ENCODE assay signal across 19 cellular contexts in genomic region chr12:52245259-52245961, GRCh38. TPM values are rescaled to one million over a fixed set of nuclear protein-coding genes. Genes with fewer than 3 reads are reported as not detected.
DNase-seq lines count a peak whose midpoint lies in the region; ATAC-seq, FAIRE-seq and TF ChIP-seq lines count a peak whose summit lies in the region.
"Had no signal": no experiment of that assay in that cellular context is flagged by ENCODE, and none has a peak within 500 bp of the region (broad histone marks: within the 10 kb centered on the region; RNA-seq: fewer than 3 reads in every experiment).

No MANE protein-coding gene starts in this region.

- H3K23me2 ChIP-seq in H1 (ENCODE audit: low read depth, low read length), result peaks cover 3% of the 10 kb centered on the region; the same call in 1 of the 2 replicates

- no peak for FAIRE-seq in H1 (lab: Jason Lieb, UNC)
- no peak for FAIRE-seq in HTR-8/SVneo (lab: Jason Lieb, UNC)

- H2BK15ac ChIP-seq in H1 (ENCODE audit: low read length), result no peak overlapping the region

- H4K5ac ChIP-seq in H1 (ENCODE audit: insufficient read length, low read depth, low read length), result no peak overlapping the region

- H3K23ac ChIP-seq in H1 (ENCODE audit: insufficient read length), result no peak overlapping the region

- no peak overlapping the region for H3K4ac ChIP-seq in H1 (replicated peaks; ENCODE audit: insufficient read length, low read depth, low read length)

- peaks cover 58% of the 10 kb centered on the region for H4K20me1 ChIP-seq in PC-9 (ENCODE audit: insufficient read depth)
- no peaks in the 10 kb centered on the region for H4K20me1 ChIP-seq in H1 (replicated peaks in 1 of 2; ENCODE audit: control insufficient read depth in 1 of 2, insufficient read depth in 2 of 2, low read length in 2 of 2)

- H3K79me2 ChIP-seq in PC-9 (ENCODE audit: low read depth), result peaks cover 17% of the 10 kb centered on the region
- no peaks in the 10 kb centered on the region for H3K79me2 ChIP-seq in H1 (ENCODE audit: control insufficient read depth in 1 of 2, insufficient read depth in 2 of 2, low read length in 2 of 2)

- no peak overlapping the region for H2BK12ac ChIP-seq in H1 (ENCODE audit: low read depth, low read length)

- peak overlapping the region; percentile 73 for H3K27ac Mint-ChIP-seq in stimulated activated naive CD8-positive, alpha-beta T cell treated with anti-CD3 and anti-CD28 coated beads, Interleukin-15, Interleukin-2, amounts not matched to agents 100 ng/mL and 50 ng/mL, for 24 hours
- H3K27ac Mint-ChIP-seq: activated naive CD4-positive, alpha-beta T cell treated with anti-CD3 and anti-CD28 coated beads for 36 hours; CD4-positive, alpha-beta T cell had no signal

- no peak overlapping the region for H2BK5ac ChIP-seq in H1 (ENCODE audit: low read depth, low read length)

- H3K9me3 Mint-ChIP-seq in stimulated activated naive CD8-positive, alpha-beta T cell treated with anti-CD3 and anti-CD28 coated beads, Interleukin-15, Interleukin-2, amounts not matched to agents 100 ng/mL and 50 ng/mL, for 24 hours, result no peaks in the 10 kb centered on the region
- H3K9me3 Mint-ChIP-seq: activated naive CD4-positive, alpha-beta T cell treated with anti-CD3 and anti-CD28 coated beads for 36 hours; CD4-positive, alpha-beta T cell; central memory CD8-positive, alpha-beta T cell; HFFc6; T-cell had no signal

- H3K4me1 ChIP-seq in PC-9 (replicated peaks; ENCODE audit: insufficient read depth) (peaks cover 88% of the 10 kb centered on the region), H1 (replicated peaks in 1 of 4; ENCODE audit: control insufficient read depth in 3 of 4, insufficient read depth in 4 of 4, low read length in 3 of 4) (peaks cover 0 to 12% (median 5%) of the 10 kb centered on the region in 4 experiments; a peak in 5 of 7 replicates)

- 0 out of 4 replicates have a peak, but pooled peaks of 1 of the 2 experiments have one; percentile 2 for TF ChIP-seq RAD21 in H1 (IDR thresholded peaks at IDR 0.05 in 1 of 2, conservative IDR thresholded peaks at IDR 0.05 in 1 of 2; ENCODE audit: low read depth in 2 of 2, low read length in 2 of 2)

- H3K27ac ChIP-seq in PC-9 (peak overlapping the region; percentile 90), H1 (ENCODE audit: low read depth, low read length) (no peak overlapping the region)

- POLR2A ChIA-PET in PC-9 (lab: Charles Lee; ENCODE audit: unreplicated experiment) (interaction anchor here (0.6 to 3.3 kb wide), 5 partner anchors 34 to 724 kb away, joined by 3 to 34 read pairs (median 4); no protein-coding TSS in a partner anchor), H1 (lab: Charles Lee; ENCODE audit: partially characterized antibody) (interaction anchor here (1.4 to 1.5 kb wide), 2 partner anchors 11 to 15 kb away, joined by 3 read pairs; no protein-coding TSS in a partner anchor)

- peaks cover 97% of the 10 kb centered on the region for H3F3A ChIP-seq in PC-9 (ENCODE audit: insufficient read depth, low read depth)

- peaks cover 71% of the 10 kb centered on the region for H3K36me3 ChIP-seq in PC-9 (ENCODE audit: low read depth)
- H3K36me3 ChIP-seq in H1 (ENCODE audit: control insufficient read depth in 2 of 4, insufficient read depth in 4 of 4, low read length in 3 of 4), result no peaks in the 10 kb centered on the region

- H3K9me3 ChIP-seq in PC-9 (ENCODE audit: insufficient read depth, low read depth) (no peaks in the 10 kb centered on the region), H1 (ENCODE audit: insufficient read depth in 2 of 2, low read depth in 1 of 2, low read length in 1 of 2) (no peaks in the 10 kb centered on the region)

- no peak overlapping the region for H3K14ac ChIP-seq in H1 (ENCODE audit: insufficient read length)

- peak overlapping the region; percentile 59 for H3K4me2 ChIP-seq in PC-9
- H3K4me2 ChIP-seq in H1 (ENCODE audit: insufficient read depth in 1 of 2, low read depth in 2 of 2, low read length in 2 of 2), result no peak overlapping the region

- CTCF ChIA-PET in PC-9 (lab: Charles Lee) (interaction anchor here (0.7 to 2.6 kb wide), 3 partner anchors 34 to 82 kb away, joined by 3 to 23 read pairs (median 5); no protein-coding TSS in a partner anchor), H1 (lab: Charles Lee; ENCODE audit: partially characterized antibody) (interaction anchor here (0.7 to 17.6 kb wide), 15 partner anchors 7 to 176 kb away, joined by 3 to 151 read pairs (median 6); partner anchors contain the start of gene ATG101)

- BruUV-seq in PC-9 (replicated peaks; lab: Mats Ljungman, UMichigan), result no TSS peak

- no peak for ATAC-seq in stimulated activated naive CD8-positive, alpha-beta T cell treated with anti-CD3 and anti-CD28 coated beads, Interleukin-15, Interleukin-2, amounts not matched to agents 100 U/mL and 50 U/mL, for 24 hours
- ATAC-seq in GM19328 (IDR thresholded peaks at IDR 0.05; ENCODE audit: unreplicated experiment), result no peak

- no peak overlapping the region for H4K8ac ChIP-seq in H1 (ENCODE audit: extremely low read depth, insufficient read depth, low read length)

- peaks cover 46% of the 10 kb centered on the region for H3K4me1 Mint-ChIP-seq in stimulated activated naive CD8-positive, alpha-beta T cell treated with anti-CD3 and anti-CD28 coated beads, Interleukin-15, Interleukin-2, amounts not matched to agents 100 ng/mL and 50 ng/mL, for 24 hours (ENCODE audit: low read depth)

- H3K9me2 ChIP-seq in PC-9 (ENCODE audit: insufficient read depth), result no peaks in the 10 kb centered on the region

- TF ChIP-seq EP300 in H1 (IDR thresholded peaks at IDR 0.05; ENCODE audit: borderline replicate concordance in 1 of 2, low read depth in 2 of 2, low read length in 2 of 2), result no peak

- TF ChIP-seq CTCF in PC-9 (conservative IDR thresholded peaks at IDR 0.05), result no peak
- peak in 2 of 3 experiments; percentile 9 to 18; a peak in 1 of 4 replicates for TF ChIP-seq CTCF in H1 (IDR thresholded peaks at IDR 0.05; ENCODE audit: control extremely low read depth in 1 of 3, insufficient read depth in 1 of 3, low read depth in 1 of 3, low read length in 3 of 3)

- WGBS in H1 (ENCODE audit: extremely low coverage in 1 of 2, insufficient coverage in 1 of 2, insufficient read length in 1 of 2, insufficient replicate concordance in 2 of 2, low coverage in 1 of 2, low lambda C conversion rate in 2 of 2, missing lambda C conversion rate in 1 of 2), 2 experiments, result 87% methylated on average over 20 of the region's 20 CpGs; no CpG with 5 or more reads in 1 of the 2 experiments

- intact Hi-C loops in PC-9 (cut with micrococcal nuclease; ENCODE audit: unreplicated experiment), result loop anchor here (2.0 kb wide), 3 partner anchors 33 to 81 kb away; no protein-coding TSS in a partner anchor

- TF ChIP-seq POLR2A in H1 (IDR thresholded peaks at IDR 0.05; ENCODE audit: control extremely low read depth in 1 of 2, low read depth in 2 of 2, low read length in 2 of 2), result no peak

- H3K18ac ChIP-seq in H1 (ENCODE audit: extremely low read depth, low read length), result no peak overlapping the region

- no peak for DNase-seq in stimulated activated naive CD8-positive, alpha-beta T cell treated with anti-CD3 and anti-CD28 coated beads, Interleukin-15, Interleukin-2, amounts not matched to agents 100 U/mL and 50 U/mL, for 24 hours
- DNase-seq in PC-9 (peak in 1 of 2 experiments; percentile 55), H1 (ENCODE audit: low read depth in 1 of 2, low spot score in 2 of 2) (no peak), HTR-8/SVneo (ENCODE audit: insufficient read length, low spot score) (no peak), H4 (ENCODE audit: low spot score) (no peak), NCI-H146 treated with DMSO at 0.1 percent for 48 hours (lab: John Stamatoyannopoulos, UW; ENCODE audit: unreplicated experiment) (no peak)
- DNase-seq: activated CD4-positive, alpha-beta T cell treated with anti-CD3 and anti-CD28 coated beads, Interleukin-2, amount 50 U/mL, for 4 hours; activated naive CD4-positive, alpha-beta T cell treated with anti-CD3 and anti-CD28 coated beads for 36 hours; CD4-positive, alpha-beta T cell; head of caudate nucleus; HFFc6; MM.1S; retina; stimulated activated CD4-positive, alpha-beta T cell treated with anti-CD3 and anti-CD28 coated beads, Interleukin-4, amount 100 ng/mL, for 24 hours; stimulated activated naive CD4-positive, alpha-beta T cell treated with Interleukin-2 at 50 U/mL for 16 hours; T-cell had no signal

- H2BK20ac ChIP-seq in H1 (ENCODE audit: low read length), result no peak overlapping the region

- no peak overlapping the region for H3K9ac ChIP-seq in H1 (replicated peaks in 1 of 4; ENCODE audit: extremely low read depth in 1 of 4, low read depth in 3 of 4, low read length in 3 of 4)

- no peak overlapping the region for H3K4me3 Mint-ChIP-seq in stimulated activated naive CD8-positive, alpha-beta T cell treated with anti-CD3 and anti-CD28 coated beads, Interleukin-15, Interleukin-2, amounts not matched to agents 100 ng/mL and 50 ng/mL, for 24 hours
- H3K4me3 Mint-ChIP-seq: CD4-positive, alpha-beta T cell; central memory CD8-positive, alpha-beta T cell; T-cell had no signal

- H3K36me3 Mint-ChIP-seq in stimulated activated naive CD8-positive, alpha-beta T cell treated with anti-CD3 and anti-CD28 coated beads, Interleukin-15, Interleukin-2, amounts not matched to agents 100 ng/mL and 50 ng/mL, for 24 hours (ENCODE audit: low read depth), result no peaks in the 10 kb centered on the region
- H3K36me3 Mint-ChIP-seq: T-cell had no signal

- H4K91ac ChIP-seq in H1 (replicated peaks; ENCODE audit: insufficient read length, low read length), result no peak overlapping the region

- H3K56ac ChIP-seq in H1 (replicated peaks; ENCODE audit: insufficient read length, low read depth, low read length), result no peak overlapping the region

- no peak overlapping the region for H2AK5ac ChIP-seq in H1 (ENCODE audit: low read depth, low read length)

- H3K27me3 ChIP-seq in PC-9 (ENCODE audit: insufficient read depth, low read depth) (no peaks in the 10 kb centered on the region), H1 (replicated peaks in 1 of 4; ENCODE audit: control insufficient read depth in 3 of 4, extremely low read depth in 1 of 4, insufficient read depth in 3 of 4, low read length in 3 of 4) (peaks cover 4 to 20% (median 15%) of the 10 kb centered on the region in 4 experiments)

- no peaks in the 10 kb centered on the region for H3K79me1 ChIP-seq in H1 (ENCODE audit: low read depth, low read length)

- peaks cover 26% of the 10 kb centered on the region for H3K27me3 Mint-ChIP-seq in stimulated activated naive CD8-positive, alpha-beta T cell treated with anti-CD3 and anti-CD28 coated beads, Interleukin-15, Interleukin-2, amounts not matched to agents 100 ng/mL and 50 ng/mL, for 24 hours

- no peak overlapping the region for H3K4me3 ChIP-seq in PC-9
- H3K4me3 ChIP-seq in H1 (ENCODE audit: extremely low read depth in 1 of 4, insufficient read depth in 2 of 4, low read depth in 3 of 4, low read length in 4 of 4), result no peak overlapping the region

- no peak overlapping the region for H2AFZ ChIP-seq in PC-9
- no peak overlapping the region for H2AFZ ChIP-seq in H1 (ENCODE audit: low read length)

- H2BK120ac ChIP-seq in H1 (replicated peaks; ENCODE audit: low read depth, low read length), result no peak overlapping the region

RNA-seq across cellular contexts. Expression of gene KRT7, which starts 12.4 kb away (rescaled TPM):
- 3,783 and 4,555 TPM in 2 replicates for total RNA-seq in PC-9 (2021)
- 13.2 and 16.5 TPM in 2 replicates for total RNA-seq in H1 (2021; fragmentation: NEBNext Ultra II Directional; extraction: Animal tissue kit (Norgen Biotek cat#: 25700))
- 19.0 and 25.6 TPM in 2 replicates for polyA plus RNA-seq in H1 (2011; rRNA removed)
- polyA plus RNA-seq in H1 (2011; cell fraction: cytosol; rRNA removed), result 20.8 TPM
- polyA plus RNA-seq in H1 (2011; cell fraction: nucleus; rRNA removed), result 32.4 TPM
- polyA plus RNA-seq in H1 (2012, experiment 1 of 2), result 10.8 to 28.4 TPM (median 20.2 TPM) in 4 replicates
- 20.5 TPM for polyA plus RNA-seq in H1 (2012, experiment 2 of 2)
- 4.4 TPM for polyA plus RNA-seq in H1 (2013, experiment 1 of 2)
- 4.8 TPM for polyA plus RNA-seq in H1 (2013, experiment 2 of 2)
- polyA minus RNA-seq in H1 (2011; rRNA and poly(A)+ RNA removed), result 16.8 and 19.4 TPM in 2 replicates
- polyA minus RNA-seq in H1 (2011; cell fraction: cytosol; rRNA and poly(A)+ RNA removed), result 13.4 TPM
- 20.8 TPM for polyA minus RNA-seq in H1 (2011; cell fraction: nucleus; rRNA and poly(A)+ RNA removed)
- total RNA-seq in H4 (2014; rRNA removed; shearing (Covaris generic)), result 0.29 and 1.7 TPM in 2 replicates
- total RNA-seq: CD4-positive, alpha-beta T cell had no signal

RNA-seq across cellular contexts. Expression of gene KRT86, which starts 29.0 kb away (rescaled TPM):
- 2.7 and 5.7 TPM in 2 replicates for total RNA-seq in PC-9 (2021)
- 0.15 TPM in 1 of 2 replicates, not detected in the other for total RNA-seq in H1 (2021; fragmentation: NEBNext Ultra II Directional; extraction: Animal tissue kit (Norgen Biotek cat#: 25700))
- polyA plus RNA-seq in H1 (2011; rRNA removed), result 0.09 and 0.12 TPM in 2 replicates
- not detected for polyA plus RNA-seq in H1 (2011; cell fraction: cytosol; rRNA removed)
- polyA plus RNA-seq in H1 (2011; cell fraction: nucleus; rRNA removed), result 0.14 TPM
- not detected in 4 replicates for polyA plus RNA-seq in H1 (2012, experiment 1 of 2)
- not detected for polyA plus RNA-seq in H1 (2012, experiment 2 of 2)
- polyA plus RNA-seq in H1 (2013, experiment 1 of 2), result 0.06 TPM
- polyA plus RNA-seq in H1 (2013, experiment 2 of 2), result 0.09 TPM
- polyA minus RNA-seq in H1 (2011; rRNA and poly(A)+ RNA removed), result not detected in 2 replicates
- not detected for polyA minus RNA-seq in H1 (2011; cell fraction: cytosol; rRNA and poly(A)+ RNA removed)
- polyA minus RNA-seq in H1 (2011; cell fraction: nucleus; rRNA and poly(A)+ RNA removed), result not detected
- 0.31 and 0.93 TPM in 2 replicates for total RNA-seq in H4 (2014; rRNA removed; shearing (Covaris generic))
- total RNA-seq: CD4-positive, alpha-beta T cell had no signal

RNA-seq across cellular contexts. Expression of gene KRT81, which starts 45.9 kb away (rescaled TPM):
- total RNA-seq in PC-9 (2021), result 2.5 and 4.3 TPM in 2 replicates
- not detected in 2 replicates for total RNA-seq in H1 (2021; fragmentation: NEBNext Ultra II Directional; extraction: Animal tissue kit (Norgen Biotek cat#: 25700))
- not detected in 2 replicates for polyA plus RNA-seq in H1 (2011; rRNA removed)
- polyA plus RNA-seq in H1 (2011; cell fraction: cytosol; rRNA removed), result not detected
- 0.09 TPM for polyA plus RNA-seq in H1 (2011; cell fraction: nucleus; rRNA removed)
- polyA plus RNA-seq in H1 (2012, experiment 1 of 2), result not detected in 4 replicates
- not detected for polyA plus RNA-seq in H1 (2012, experiment 2 of 2)
- polyA plus RNA-seq in H1 (2013, experiment 1 of 2), result not detected
- polyA plus RNA-seq in H1 (2013, experiment 2 of 2), result not detected
- not detected in 2 replicates for polyA minus RNA-seq in H1 (2011; rRNA and poly(A)+ RNA removed)
- not detected for polyA minus RNA-seq in H1 (2011; cell fraction: cytosol; rRNA and poly(A)+ RNA removed)
- not detected for polyA minus RNA-seq in H1 (2011; cell fraction: nucleus; rRNA and poly(A)+ RNA removed)
- 5.7 and 10.8 TPM in 2 replicates for total RNA-seq in H4 (2014; rRNA removed; shearing (Covaris generic))
- total RNA-seq: activated naive CD4-positive, alpha-beta T cell treated with anti-CD3 and anti-CD28 coated beads for 36 hours; CD4-positive, alpha-beta T cell had no signal

RNA-seq across cellular contexts. Expression of gene KRT80, which starts 53.6 kb away (rescaled TPM):
- total RNA-seq in PC-9 (2021), result 84.1 and 94.9 TPM in 2 replicates
- total RNA-seq in H1 (2021; fragmentation: NEBNext Ultra II Directional; extraction: Animal tissue kit (Norgen Biotek cat#: 25700)), result 0.08 TPM in 1 of 2 replicates, not detected in the other
- 0.05 and 0.06 TPM in 2 replicates for polyA plus RNA-seq in H1 (2011; rRNA removed)
- polyA plus RNA-seq in H1 (2011; cell fraction: cytosol; rRNA removed), result 0.05 TPM
- 0.06 TPM for polyA plus RNA-seq in H1 (2011; cell fraction: nucleus; rRNA removed)
- polyA plus RNA-seq in H1 (2012, experiment 1 of 2), result 0.05 to 0.06 TPM in 2 of 4 replicates, not detected in the others
- 0.07 TPM for polyA plus RNA-seq in H1 (2012, experiment 2 of 2)
- 0.04 TPM for polyA plus RNA-seq in H1 (2013, experiment 1 of 2)
- polyA plus RNA-seq in H1 (2013, experiment 2 of 2), result 0.09 TPM
- 0.03 and 0.10 TPM in 2 replicates for polyA minus RNA-seq in H1 (2011; rRNA and poly(A)+ RNA removed)
- 0.37 TPM for polyA minus RNA-seq in H1 (2011; cell fraction: cytosol; rRNA and poly(A)+ RNA removed)
- 0.20 TPM for polyA minus RNA-seq in H1 (2011; cell fraction: nucleus; rRNA and poly(A)+ RNA removed)
- total RNA-seq in H4 (2014; rRNA removed; shearing (Covaris generic)), result 4.7 and 6.9 TPM in 2 replicates
- total RNA-seq: activated naive CD4-positive, alpha-beta T cell treated with anti-CD3 and anti-CD28 coated beads for 36 hours; CD4-positive, alpha-beta T cell had no signal

Comparison
In these comparisons a context has a peak if more than half of its experiments do, and no peak if none do; other contexts are left out.
1. RNA of gene KRT7, which starts 12.4 kb away (total RNA-seq): 3,783 to 4,555 TPM in PC-9; 13.2 to 16.5 TPM in H1 and 0.29 to 1.7 TPM in H4; every median in the first group is over 100 times any median in the second.